Comparison of ENCODE assay signal across 19 cellular contexts in the genomic region with DNA sequence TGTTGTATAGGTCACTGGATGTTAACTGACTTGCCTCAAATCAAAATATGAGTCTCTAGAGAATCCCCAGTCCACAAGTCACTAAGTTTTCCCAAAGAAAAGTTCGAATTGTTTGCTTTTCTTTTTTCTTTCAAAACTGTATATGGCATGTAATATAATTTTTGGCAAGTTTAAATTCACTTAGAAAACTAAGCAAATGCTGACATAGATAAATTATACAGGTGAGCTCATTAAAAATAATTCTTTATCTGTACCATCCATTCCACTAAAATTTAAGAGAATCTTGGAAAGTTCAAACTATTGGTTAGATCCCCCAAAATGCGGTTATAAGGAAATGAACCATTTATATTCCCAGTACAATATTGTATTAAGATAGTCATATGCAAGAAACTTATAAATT.
DNase-seq lines count a peak whose midpoint lies in the region; ATAC-seq and TF ChIP-seq lines count a peak whose summit lies in the region.
"Had no signal": no experiment of that assay in that cellular context is flagged by ENCODE, and none has a peak within 500 bp of the region (broad histone marks: within the 10 kb centered on the region; RNA-seq: fewer than 3 reads in every experiment).

No MANE protein-coding gene starts in this region.

- POLR2A ChIA-PET in IMR-90 (lab: Charles Lee; ENCODE audit: unreplicated experiment) = no interaction called here
- POLR2A ChIA-PET in naive thymus-derived CD8-positive, alpha-beta T cell (lab: Charles Lee) = interaction anchor here (0.6 to 1.9 kb wide), 6 partner anchors 7 to 173 kb away, joined by 3 to 12 read pairs (median 5); no protein-coding TSS in a partner anchor

- TF ChIP-seq POLR2A in IMR-90 (IDR thresholded peaks at IDR 0.05; ENCODE audit: low read depth, low read length) = no peak

- no peak for TF ChIP-seq RAD21 in IMR-90 (IDR thresholded peaks at IDR 0.05; ENCODE audit: low read length)

- H3K23ac ChIP-seq in IMR-90 (ENCODE audit: low read depth, low read length) = no peak overlapping the region

- no peaks in the 10 kb centered on the region for H3K9me3 ChIP-seq in IMR-90 (ENCODE audit: control insufficient read depth, insufficient read depth, low read length)
- H3K9me3 ChIP-seq: esophagus squamous epithelium, neutrophil, spleen had no signal

- no peak overlapping the region for H3K56ac ChIP-seq in IMR-90 (ENCODE audit: extremely low read depth, insufficient read depth, low read length)

- H2BK20ac ChIP-seq in IMR-90 (ENCODE audit: low read depth, low read length) = no peak overlapping the region

- DNase-seq in activated CD8-positive, alpha-beta memory T cell treated with anti-CD3 and anti-CD28 coated beads, Interleukin-2, amount 10 ng/mL, durations not matched to agents 7 days and 5 days = no peak
- no peak for DNase-seq in activated CD8-positive, alpha-beta memory T cell treated with anti-CD3 and anti-CD28 coated beads, Interleukin-2, amount 50 U/mL, for 4 hours
- DNase-seq in IMR-90 = no peak
- no peak for DNase-seq in activated naive CD8-positive, alpha-beta T cell treated with anti-CD3 and anti-CD28 coated beads for 36 hours
- DNase-seq in naive thymus-derived CD8-positive, alpha-beta T cell = no peak
- DNase-seq: caudate nucleus; DMS53; esophagus squamous epithelium; left cardiac atrium; NCI-H1694; NCI-H748 treated with DMSO at 0.1 percent for 48 hours; spleen; stimulated activated CD4-positive, alpha-beta T cell treated with anti-CD3 and anti-CD28 coated beads, Interleukin-4, amount 100 ng/mL, for 4 hours had no signal

- in situ Hi-C loops in IMR-90 (cut with MboI; ENCODE audit: low sequenced_read_pairs) = no loop called here

- H2AFZ ChIP-seq in IMR-90 (replicated peaks; ENCODE audit: low read length, poor library complexity) = no peak overlapping the region

- TF ChIP-seq CTCF in IMR-90 (conservative IDR thresholded peaks at IDR 0.05; ENCODE audit: low read depth, low read length) = no peak

- H3K4me3 ChIP-seq in IMR-90 (ENCODE audit: insufficient read depth, low read depth, low read length) = no peak overlapping the region
- H3K4me3 ChIP-seq: esophagus squamous epithelium, spleen had no signal

- no peak overlapping the region for H2BK5ac ChIP-seq in IMR-90 (ENCODE audit: low read depth, low read length, poor library complexity, severe bottlenecking)

- peaks cover 57% of the 10 kb centered on the region for H3K36me3 Mint-ChIP-seq in activated CD8-positive, alpha-beta memory T cell treated with anti-CD3 and anti-CD28 coated beads, Interleukin-2, amount 10 ng/mL, durations not matched to agents 7 days and 5 days
- peaks cover 82% of the 10 kb centered on the region for H3K36me3 Mint-ChIP-seq in activated naive CD8-positive, alpha-beta T cell treated with anti-CD3 and anti-CD28 coated beads for 36 hours
- H3K36me3 Mint-ChIP-seq in naive thymus-derived CD8-positive, alpha-beta T cell = peaks cover 27 to 91% (median 48%) of the 10 kb centered on the region in 3 donors

- H2BK15ac ChIP-seq in IMR-90 (ENCODE audit: low read depth, low read length) = no peak overlapping the region

- H3K9me1 ChIP-seq in IMR-90 (ENCODE audit: insufficient read depth, low read length) = no peaks in the 10 kb centered on the region

- H3K4me2 ChIP-seq in IMR-90 (ENCODE audit: low read depth, low read length) = no peak overlapping the region

- H3K27me3 Mint-ChIP-seq in activated CD8-positive, alpha-beta memory T cell treated with anti-CD3 and anti-CD28 coated beads, Interleukin-2, amount 10 ng/mL, durations not matched to agents 7 days and 5 days = no peaks in the 10 kb centered on the region
- no peaks in the 10 kb centered on the region for H3K27me3 Mint-ChIP-seq in activated naive CD8-positive, alpha-beta T cell treated with anti-CD3 and anti-CD28 coated beads for 36 hours
- no peaks in the 10 kb centered on the region for H3K27me3 Mint-ChIP-seq in naive thymus-derived CD8-positive, alpha-beta T cell

- CTCF ChIA-PET in activated CD8-positive, alpha-beta memory T cell treated with anti-CD3 and anti-CD28 coated beads, Interleukin-2, amount 10 ng/mL, durations not matched to agents 7 days and 5 days (lab: Charles Lee) = interaction anchor here (0.6 to 1.7 kb wide), 6 partner anchors 9 to 172 kb away, joined by 3 to 4 read pairs (median 3); no protein-coding TSS in a partner anchor
- CTCF ChIA-PET in IMR-90 (lab: Yijun Ruan, JAX) = no interaction called here

- H3K79me1 ChIP-seq in IMR-90 (ENCODE audit: low read depth in 1 of 2, low read length in 2 of 2) = no peaks in the 10 kb centered on the region

- H4K5ac ChIP-seq in IMR-90 (ENCODE audit: low read depth, low read length) = no peak overlapping the region

- H3K36me3 ChIP-seq in IMR-90 (ENCODE audit: control insufficient read depth, insufficient read depth, low read length) = no peaks in the 10 kb centered on the region
- H3K36me3 ChIP-seq: esophagus squamous epithelium, neutrophil had no signal

- peak overlapping the region; percentile 63 for H3K27ac Mint-ChIP-seq in activated CD8-positive, alpha-beta memory T cell treated with anti-CD3 and anti-CD28 coated beads, Interleukin-2, amount 10 ng/mL, durations not matched to agents 7 days and 5 days
- peak overlapping the region; percentile 96 for H3K27ac Mint-ChIP-seq in activated naive CD8-positive, alpha-beta T cell treated with anti-CD3 and anti-CD28 coated beads for 36 hours
- H3K27ac Mint-ChIP-seq in naive thymus-derived CD8-positive, alpha-beta T cell = peak overlapping the region; percentile 80 to 98 (median 89)

- H3K14ac ChIP-seq in IMR-90 (replicated peaks; ENCODE audit: low read depth, low read length) = no peak overlapping the region

- intact Hi-C loops in IMR-90 (cut with micrococcal nuclease) = no loop called here

- BruUV-seq in IMR-90 (replicated peaks; lab: Mats Ljungman, UMichigan) = no TSS peak

- no peak overlapping the region for H3K4ac ChIP-seq in IMR-90 (ENCODE audit: low read depth, low read length)

- peak overlapping the region; percentile 67 for H3K4me3 Mint-ChIP-seq in activated CD8-positive, alpha-beta memory T cell treated with anti-CD3 and anti-CD28 coated beads, Interleukin-2, amount 10 ng/mL, durations not matched to agents 7 days and 5 days
- peak overlapping the region; percentile 89 for H3K4me3 Mint-ChIP-seq in activated naive CD8-positive, alpha-beta T cell treated with anti-CD3 and anti-CD28 coated beads for 36 hours
- H3K4me3 Mint-ChIP-seq in naive thymus-derived CD8-positive, alpha-beta T cell = peak overlapping the region; percentile 65 to 96 (median 88)

- no peak overlapping the region for H3K9ac ChIP-seq in IMR-90 (ENCODE audit: low read depth, low read length)

- no peaks in the 10 kb centered on the region for H3K27me3 ChIP-seq in IMR-90 (ENCODE audit: control insufficient read depth, insufficient read depth, low read length)
- H3K27me3 ChIP-seq: esophagus squamous epithelium, neutrophil, spleen had no signal

- WGBS in IMR-90 (ENCODE audit: extremely low coverage in 2 of 2, insufficient read length in 1 of 2), 2 experiments = no CpG with 5 or more reads among the region's 2 CpGs

- no peak overlapping the region for H4K91ac ChIP-seq in IMR-90 (ENCODE audit: insufficient read depth, low read depth, low read length)

- H2BK120ac ChIP-seq in IMR-90 (ENCODE audit: low read depth, low read length) = no peak overlapping the region

- ATAC-seq in activated CD8-positive, alpha-beta memory T cell treated with anti-CD3 and anti-CD28 coated beads, Interleukin-2, amount 10 ng/mL, durations not matched to agents 7 days and 5 days = no peak
- ATAC-seq in IMR-90 (ENCODE audit: low read depth) = no peak
- no peak for ATAC-seq in naive thymus-derived CD8-positive, alpha-beta T cell
- ATAC-seq in GM19351 (IDR thresholded peaks at IDR 0.05; ENCODE audit: unreplicated experiment) = no peak
- no peak for ATAC-seq in HG02970 (IDR thresholded peaks at IDR 0.05; ENCODE audit: low FRiP score, unreplicated experiment)
- no peak for ATAC-seq in GM19452 (IDR thresholded peaks at IDR 0.05; ENCODE audit: unreplicated experiment)
- ATAC-seq: HCT116, left cardiac atrium had no signal

- no peak overlapping the region for H4K8ac ChIP-seq in IMR-90 (ENCODE audit: low read depth in 2 of 2, low read length in 2 of 2)

- H3K4me1 ChIP-seq in IMR-90 (ENCODE audit: control insufficient read depth, insufficient read depth, low read length) = peaks cover 11% of the 10 kb centered on the region

- peaks cover 75% of the 10 kb centered on the region for H3K4me1 Mint-ChIP-seq in activated CD8-positive, alpha-beta memory T cell treated with anti-CD3 and anti-CD28 coated beads, Interleukin-2, amount 10 ng/mL, durations not matched to agents 7 days and 5 days
- peaks cover 76% of the 10 kb centered on the region for H3K4me1 Mint-ChIP-seq in activated naive CD8-positive, alpha-beta T cell treated with anti-CD3 and anti-CD28 coated beads for 36 hours
- peaks cover 39 to 90% (median 76%) of the 10 kb centered on the region in 4 donors for H3K4me1 Mint-ChIP-seq in naive thymus-derived CD8-positive, alpha-beta T cell

- no peak overlapping the region for H2AK9ac ChIP-seq in IMR-90 (replicated peaks; ENCODE audit: low read depth, low read length, poor library complexity)

- no peaks in the 10 kb centered on the region for H3K9me3 Mint-ChIP-seq in activated CD8-positive, alpha-beta memory T cell treated with anti-CD3 and anti-CD28 coated beads, Interleukin-2, amount 10 ng/mL, durations not matched to agents 7 days and 5 days (ENCODE audit: low read depth)
- H3K9me3 Mint-ChIP-seq in activated naive CD8-positive, alpha-beta T cell treated with anti-CD3 and anti-CD28 coated beads for 36 hours = no peaks in the 10 kb centered on the region
- no peaks in the 10 kb centered on the region for H3K9me3 Mint-ChIP-seq in naive thymus-derived CD8-positive, alpha-beta T cell

- H3K27ac ChIP-seq in IMR-90 (ENCODE audit: insufficient read depth, low read length) = no peak overlapping the region
- H3K27ac ChIP-seq: C4-2B, esophagus squamous epithelium, neutrophil, spleen had no signal

- H2AK5ac ChIP-seq in IMR-90 (ENCODE audit: low read depth, low read length) = no peak overlapping the region

- H3K18ac ChIP-seq in IMR-90 (ENCODE audit: low read depth, low read length) = no peak overlapping the region

- dilution Hi-C loops in IMR-90 (cut with HindIII; ENCODE audit: low sequenced_read_pairs, unreplicated experiment) = no loop called here

- H4K20me1 ChIP-seq in IMR-90 (ENCODE audit: insufficient read depth, low read length) = no peaks in the 10 kb centered on the region

TF ChIP-seq in IMR-90, 13 proteins besides CTCF, POLR2A, EP300 and RAD21:
- TF ChIP-seq RCOR1 (IDR thresholded peaks at IDR 0.05; ENCODE audit: insufficient replicate concordance, low read length) (no peak), MAFK (IDR thresholded peaks at IDR 0.05; ENCODE audit: low read depth, low read length) (peak; percentile 42; the same call in 1 of the 2 replicates)
